In genomic region chr1:20273716-20274115, GRCh38 we compare ENCODE assay signal across 11 cellular contexts. TPM values are rescaled to one million over a fixed set of nuclear protein-coding genes. Genes with fewer than 3 reads are reported as not detected.
"Had no signal": no experiment of that assay in that cellular context is flagged by ENCODE, and none has a peak within 500 bp of the region (broad histone marks: within the 10 kb centered on the region; RNA-seq: fewer than 3 reads in every experiment).

No MANE protein-coding gene starts in this region.

RNA-seq across cellular contexts. Expression of gene VWA5B1, which starts 17.0 kb away (rescaled TPM):
- total RNA-seq: activated naive CD4-positive, alpha-beta T cell treated with anti-CD3 and anti-CD28 coated beads for 36 hours; activated naive CD8-positive, alpha-beta T cell treated with anti-CD3 and anti-CD28 coated beads, Interleukin-2, amount 10 ng/mL, durations not matched to agents 7 days and 5 days; activated T-cell treated with anti-CD3 and anti-CD28 coated beads, Interleukin-2, amount 50 U/mL, for 4 hours; activated T-helper 2 cell treated with anti-CD3 and anti-CD28 coated beads, Interferon-gamma antibody, Interleukin-2, Interleukin-4, amounts not matched to agents 10 μg/mL and 5 μg/mL and 100 μg/mL, durations not matched to agents 14 hours and 24 hours and 36 hours; aorta; ascending aorta; astrocyte; body of pancreas; bronchial epithelial cell; cardiac septum; chondrocyte had no signal
- polyA plus RNA-seq: aorta had no signal
